In genomic region chr4:168857009-168857408, GRCh38 we compare ENCODE assay signal across 20 cellular contexts.
DNase-seq lines count a peak whose midpoint lies in the region; FAIRE-seq and TF ChIP-seq lines count a peak whose summit lies in the region.
"Had no signal": no experiment of that assay in that cellular context is flagged by ENCODE, and none has a peak within 500 bp of the region (broad histone marks: within the 10 kb centered on the region; RNA-seq: fewer than 3 reads in every experiment).

No MANE protein-coding gene starts in this region.

- peaks cover 10% of the 10 kb centered on the region for H3K36me3 Mint-ChIP-seq in T-helper 2 cell treated with Interferon-gamma antibody and Interleukin-4, amounts not matched to agents 5 μg/mL and 100 μg/mL, for 36 hours (ENCODE audit: low read depth)
- H3K36me3 Mint-ChIP-seq in activated T-helper 2 cell treated with anti-CD3 and anti-CD28 coated beads, Interferon-gamma antibody, Interleukin-2, Interleukin-4, amounts not matched to agents 10 μg/mL and 5 μg/mL and 100 μg/mL, durations not matched to agents 14 hours and 24 hours and 36 hours (ENCODE audit: low read depth): peaks cover 16% of the 10 kb centered on the region
- H3K36me3 Mint-ChIP-seq in H9 (ENCODE audit: insufficient read depth in 1 of 3, low read depth in 3 of 3): peaks cover 0 to 10% (median 0%) of the 10 kb centered on the region in 3 experiments; a peak in 5 of 7 replicates

- intact Hi-C loops in tibial artery (cut with DNase I; ENCODE audit: low total_unique reads): no loop called here
- intact Hi-C loops in activated T-helper 2 cell treated with anti-CD3 and anti-CD28 coated beads, Interferon-gamma antibody, Interleukin-2, Interleukin-4, amounts not matched to agents 10 μg/mL and 5 μg/mL and 100 μg/mL, durations not matched to agents 14 hours and 24 hours and 36 hours (cut with micrococcal nuclease): loop anchor here (10.0 kb wide), 1 partner anchor 148 kb away; no protein-coding TSS in a partner anchor

- H3K56ac ChIP-seq in H1 (replicated peaks; ENCODE audit: insufficient read length, low read depth, low read length): no peak overlapping the region
- no peak overlapping the region for H3K56ac ChIP-seq in H9 (ENCODE audit: insufficient read length, low read depth, low read length)

- no peaks in the 10 kb centered on the region; the same call in 1 of the 2 replicates for H3K79me1 ChIP-seq in H1 (ENCODE audit: low read depth, low read length)
- H3K79me1 ChIP-seq in H9 (ENCODE audit: insufficient read depth, low read depth, low read length, poor library complexity, severe bottlenecking): no peaks in the 10 kb centered on the region

- H3K27me3 ChIP-seq in H1 (replicated peaks in 1 of 4; ENCODE audit: control insufficient read depth in 3 of 4, extremely low read depth in 1 of 4, insufficient read depth in 3 of 4, low read length in 3 of 4) (no peaks in the 10 kb centered on the region), osteoblast (ENCODE audit: insufficient read depth, low read length) (no peaks in the 10 kb centered on the region), tibial artery (no peaks in the 10 kb centered on the region), H9 (ENCODE audit: insufficient read depth, low read length) (no peaks in the 10 kb centered on the region)
- H3K27me3 ChIP-seq: foreskin keratinocyte had no signal

- no peak overlapping the region for H3T11ph ChIP-seq in H9 (ENCODE audit: low read length)

- H3K9me3 ChIP-seq in H1 (ENCODE audit: insufficient read depth in 2 of 2, low read depth in 1 of 2, low read length in 1 of 2): no peaks in the 10 kb centered on the region
- H3K9me3 ChIP-seq in osteoblast (ENCODE audit: low read depth, low read length): no peaks in the 10 kb centered on the region
- H3K9me3 ChIP-seq in tibial artery: no peaks in the 10 kb centered on the region
- H3K9me3 ChIP-seq in H9 (ENCODE audit: control insufficient read depth, low read depth, low read length): no peaks in the 10 kb centered on the region

- H3K79me2 ChIP-seq in H1 (ENCODE audit: control insufficient read depth in 1 of 2, insufficient read depth in 2 of 2, low read length in 2 of 2) (no peaks in the 10 kb centered on the region), osteoblast (ENCODE audit: insufficient read depth, low read length) (peaks cover 94% of the 10 kb centered on the region), H9 (ENCODE audit: insufficient read depth, low read length) (0 out of 2 replicates have a peak, but pooled peaks cover 1% of the 10 kb centered on the region)

- H2AK5ac ChIP-seq in H1 (ENCODE audit: low read depth, low read length) (no peak overlapping the region), H9 (ENCODE audit: insufficient read length, low read length) (no peak overlapping the region)

- H3K4me3 Mint-ChIP-seq in T-helper 2 cell treated with Interferon-gamma antibody and Interleukin-4, amounts not matched to agents 5 μg/mL and 100 μg/mL, for 36 hours: peak overlapping the region; percentile 22
- no peak overlapping the region for H3K4me3 Mint-ChIP-seq in activated T-helper 2 cell treated with anti-CD3 and anti-CD28 coated beads, Interferon-gamma antibody, Interleukin-2, Interleukin-4, amounts not matched to agents 10 μg/mL and 5 μg/mL and 100 μg/mL, durations not matched to agents 14 hours and 24 hours and 36 hours (ENCODE audit: low read depth)
- H3K4me3 Mint-ChIP-seq in H9: no peak overlapping the region
- H3K4me3 Mint-ChIP-seq: activated CD4-positive, alpha-beta T cell treated with anti-CD3 and anti-CD28 coated beads, Interleukin-2, amount 10 ng/mL, durations not matched to agents 24 days and 14 days had no signal

- 88% methylated on average over 6 of the region's 6 CpGs; no CpG with 5 or more reads in 1 of the 2 experiments for WGBS in H1 (ENCODE audit: extremely low coverage in 1 of 2, insufficient coverage in 1 of 2, insufficient read length in 1 of 2, insufficient replicate concordance in 2 of 2, low coverage in 1 of 2, low lambda C conversion rate in 2 of 2, missing lambda C conversion rate in 1 of 2), 2 experiments
- WGBS in H9 (ENCODE audit: extremely low coverage, insufficient read length, low lambda C conversion rate): no CpG with 5 or more reads among the region's 6 CpGs

- H3K4me1 ChIP-seq in H1 (replicated peaks in 1 of 4; ENCODE audit: control insufficient read depth in 3 of 4, insufficient read depth in 4 of 4, low read length in 3 of 4) (no peaks in the 10 kb centered on the region), osteoblast (ENCODE audit: insufficient read depth, low read length) (peaks cover 54% of the 10 kb centered on the region), tibial artery (peaks cover 0 to 100% (median 72%) of the 10 kb centered on the region in 4 donors), H9 (ENCODE audit: insufficient read depth, low read length) (no peaks in the 10 kb centered on the region)

- H4K20me1 ChIP-seq in H1 (replicated peaks in 1 of 2; ENCODE audit: control insufficient read depth in 1 of 2, insufficient read depth in 2 of 2, low read length in 2 of 2) (no peaks in the 10 kb centered on the region), osteoblast (ENCODE audit: insufficient read depth, low read length) (peaks cover 30% of the 10 kb centered on the region), H9 (ENCODE audit: control insufficient read depth, insufficient read depth, insufficient read length) (no peaks in the 10 kb centered on the region)

- H3K14ac ChIP-seq in H1 (ENCODE audit: insufficient read length): no peak overlapping the region
- H3K14ac ChIP-seq in H9 (ENCODE audit: insufficient read depth, low read length): no peak overlapping the region

- H2BK15ac ChIP-seq in H1 (ENCODE audit: low read length) (no peak overlapping the region), H9 (ENCODE audit: low read depth, low read length) (no peak overlapping the region)

- TF ChIP-seq RAD21 in H1 (IDR thresholded peaks at IDR 0.05 in 1 of 2, conservative IDR thresholded peaks at IDR 0.05 in 1 of 2; ENCODE audit: low read depth in 2 of 2, low read length in 2 of 2): peak; percentile 38 to 42; a peak in 3 of 4 replicates

- CTCF ChIA-PET in H1 (lab: Charles Lee; ENCODE audit: partially characterized antibody): interaction anchor here (0.9 to 1.3 kb wide), 3 partner anchors 12 to 38 kb away, joined by 3 to 4 read pairs (median 3); no protein-coding TSS in a partner anchor

- H3K23ac ChIP-seq in H1 (ENCODE audit: insufficient read length) (no peak overlapping the region), H9 (ENCODE audit: insufficient read length, low read depth, low read length) (no peak overlapping the region)

- FAIRE-seq in H1 (lab: Jason Lieb, UNC): no peak
- FAIRE-seq: GM12891, small intestine had no signal

- H3K27ac Mint-ChIP-seq in T-helper 2 cell treated with Interferon-gamma antibody and Interleukin-4, amounts not matched to agents 5 μg/mL and 100 μg/mL, for 36 hours: no peak overlapping the region
- no peak overlapping the region for H3K27ac Mint-ChIP-seq in activated T-helper 2 cell treated with anti-CD3 and anti-CD28 coated beads, Interferon-gamma antibody, Interleukin-2, Interleukin-4, amounts not matched to agents 10 μg/mL and 5 μg/mL and 100 μg/mL, durations not matched to agents 14 hours and 24 hours and 36 hours
- H3K27ac Mint-ChIP-seq in H9: peak overlapping the region in 1 of 3 experiments; percentile 76; a peak in 1 of 7 replicates
- H3K27ac Mint-ChIP-seq: activated CD4-positive, alpha-beta T cell treated with anti-CD3 and anti-CD28 coated beads, Interleukin-2, amount 10 ng/mL, durations not matched to agents 24 days and 14 days had no signal

- no peak for TF ChIP-seq EP300 in H1 (IDR thresholded peaks at IDR 0.05; ENCODE audit: borderline replicate concordance in 1 of 2, low read depth in 2 of 2, low read length in 2 of 2)

- TF ChIP-seq CTCF in H1 (IDR thresholded peaks at IDR 0.05; ENCODE audit: control extremely low read depth in 1 of 3, insufficient read depth in 1 of 3, low read depth in 1 of 3, low read length in 3 of 3) (peak in 1 of 3 experiments; percentile 7; a peak in 1 of 4 replicates), osteoblast (IDR thresholded peaks at IDR 0.05; ENCODE audit: extremely low read depth, low read depth, low read length) (peak; percentile 9), tibial artery (IDR thresholded peaks at IDR 0.05) (no peak), H9 (conservative IDR thresholded peaks at IDR 0.05) (no peak)

- no peak overlapping the region for H3K27ac ChIP-seq in H1 (ENCODE audit: low read depth, low read length)
- peak overlapping the region; percentile 98 for H3K27ac ChIP-seq in osteoblast (ENCODE audit: low read depth, low read length)
- peak overlapping the region; percentile 88 to 98 for H3K27ac ChIP-seq in tibial artery
- H3K27ac ChIP-seq in H9 (ENCODE audit: insufficient read length, low read depth, low read length): no peak overlapping the region
- H3K27ac ChIP-seq: C4-2B had no signal

- H2BK20ac ChIP-seq in H1 (ENCODE audit: low read length) (no peak overlapping the region), H9 (ENCODE audit: low read depth, low read length, poor library complexity, severe bottlenecking) (no peak overlapping the region)

- no peaks in the 10 kb centered on the region for H3K23me2 ChIP-seq in H1 (ENCODE audit: low read depth, low read length)
- no peaks in the 10 kb centered on the region for H3K23me2 ChIP-seq in H9 (ENCODE audit: insufficient read length, low read depth, low read length, poor library complexity, severe bottlenecking)

- no peak overlapping the region for H3K4ac ChIP-seq in H1 (replicated peaks; ENCODE audit: insufficient read length, low read depth, low read length)
- no peak overlapping the region for H3K4ac ChIP-seq in H9 (ENCODE audit: low read depth, low read length)

- H3K4me2 ChIP-seq in H1 (ENCODE audit: insufficient read depth in 1 of 2, low read depth in 2 of 2, low read length in 2 of 2) (no peak overlapping the region), osteoblast (ENCODE audit: insufficient read depth, low read length) (peak overlapping the region; percentile 21), H9 (ENCODE audit: insufficient read depth, insufficient read length, low read length) (no peak overlapping the region)

- POLR2A ChIA-PET in H1 (lab: Charles Lee; ENCODE audit: partially characterized antibody): no interaction called here

- TF ChIP-seq POLR2A in H1 (IDR thresholded peaks at IDR 0.05; ENCODE audit: control extremely low read depth in 1 of 2, low read depth in 2 of 2, low read length in 2 of 2): no peak

- H4K5ac ChIP-seq in H1 (ENCODE audit: insufficient read length, low read depth, low read length) (no peak overlapping the region), H9 (ENCODE audit: insufficient read length, low read depth, low read length) (no peak overlapping the region)

- H3K4me3 ChIP-seq in H1 (ENCODE audit: extremely low read depth in 1 of 4, insufficient read depth in 2 of 4, low read depth in 3 of 4, low read length in 4 of 4) (no peak overlapping the region), osteoblast (ENCODE audit: insufficient read depth, low read length) (no peak overlapping the region), tibial artery (no peak overlapping the region)

- no peaks in the 10 kb centered on the region for H3K9me3 Mint-ChIP-seq in T-helper 2 cell treated with Interferon-gamma antibody and Interleukin-4, amounts not matched to agents 5 μg/mL and 100 μg/mL, for 36 hours
- H3K9me3 Mint-ChIP-seq in activated T-helper 2 cell treated with anti-CD3 and anti-CD28 coated beads, Interferon-gamma antibody, Interleukin-2, Interleukin-4, amounts not matched to agents 10 μg/mL and 5 μg/mL and 100 μg/mL, durations not matched to agents 14 hours and 24 hours and 36 hours: peaks cover 8% of the 10 kb centered on the region
- H3K9me3 Mint-ChIP-seq in H9: no peaks in the 10 kb centered on the region; a peak in 1 of 5 replicates

- H4K8ac ChIP-seq in H1 (ENCODE audit: extremely low read depth, insufficient read depth, low read length) (no peak overlapping the region), H9 (replicated peaks; ENCODE audit: insufficient read length, low read depth, low read length) (no peak overlapping the region)

- H4K91ac ChIP-seq in H1 (replicated peaks; ENCODE audit: insufficient read length, low read length): no peak overlapping the region
- H4K91ac ChIP-seq in H9 (ENCODE audit: insufficient read length, low read depth, low read length): no peak overlapping the region

- H2BK5ac ChIP-seq in H1 (ENCODE audit: low read depth, low read length): no peak overlapping the region
- no peak overlapping the region for H2BK5ac ChIP-seq in H9 (ENCODE audit: insufficient read length, low read length)

- H2AFZ ChIP-seq in H1 (ENCODE audit: low read length) (no peak overlapping the region), osteoblast (ENCODE audit: low read length) (no peak overlapping the region), H9 (ENCODE audit: low read length) (no peak overlapping the region)

- peaks cover 53% of the 10 kb centered on the region for H3K4me1 Mint-ChIP-seq in T-helper 2 cell treated with Interferon-gamma antibody and Interleukin-4, amounts not matched to agents 5 μg/mL and 100 μg/mL, for 36 hours (ENCODE audit: low read depth)
- H3K4me1 Mint-ChIP-seq in activated T-helper 2 cell treated with anti-CD3 and anti-CD28 coated beads, Interferon-gamma antibody, Interleukin-2, Interleukin-4, amounts not matched to agents 10 μg/mL and 5 μg/mL and 100 μg/mL, durations not matched to agents 14 hours and 24 hours and 36 hours (ENCODE audit: low read depth): peaks cover 53% of the 10 kb centered on the region
- peaks cover 8 to 18% of the 10 kb centered on the region in 2 experiments; a peak in 3 of 4 replicates for H3K4me1 Mint-ChIP-seq in H9

- DNase-seq in T-helper 2 cell treated with Interferon-gamma antibody and Interleukin-4, amounts not matched to agents 5 μg/mL and 100 μg/mL, for 36 hours (ENCODE audit: low spot score): no peak
- no peak for DNase-seq in T-helper 2 cell
- DNase-seq in H1 (ENCODE audit: low read depth in 1 of 2, low spot score in 2 of 2): no peak
- no peak for DNase-seq in osteoblast (ENCODE audit: insufficient read length, low spot score, missing footprints)
- no peak for DNase-seq in tibial artery
- no peak for DNase-seq in NCI-H82 (lab: John Stamatoyannopoulos, UW)
- DNase-seq in activated T-helper 2 cell treated with anti-CD3 and anti-CD28 coated beads, Interferon-gamma antibody, Interleukin-2, Interleukin-4, amounts not matched to agents 10 μg/mL and 5 μg/mL and 100 μg/mL, durations not matched to agents 14 hours and 24 hours and 36 hours (ENCODE audit: low spot score): no peak
- DNase-seq in H9: no peak
- DNase-seq: activated CD4-positive, alpha-beta T cell treated with anti-CD3 and anti-CD28 coated beads, Interleukin-2, amount 10 ng/mL, durations not matched to agents 24 days and 14 days; activated effector memory CD4-positive, alpha-beta T cell treated with Interleukin-2 at 50 U/mL for 16 hours; cerebellar nuclear complex; DMS153; left cardiac atrium; NCI-H1436; RPMI8226; small intestine; stimulated activated CD4-positive, alpha-beta T cell treated with anti-CD3 and anti-CD28 coated beads, Interleukin-4, amount 100 ng/mL, for 4 hours had no signal

- no peak overlapping the region for H2BK120ac ChIP-seq in H1 (replicated peaks; ENCODE audit: low read depth, low read length)
- H2BK120ac ChIP-seq in H9 (ENCODE audit: low read depth, low read length, poor library complexity, severe bottlenecking): no peak overlapping the region

- H3K9ac ChIP-seq in H1 (replicated peaks in 1 of 4; ENCODE audit: extremely low read depth in 1 of 4, low read depth in 3 of 4, low read length in 3 of 4): no peak overlapping the region
- H3K9ac ChIP-seq in H9 (ENCODE audit: extremely low read depth, insufficient read length, low read length): no peak overlapping the region

- no peak overlapping the region for H3K18ac ChIP-seq in H1 (ENCODE audit: extremely low read depth, low read length)
- no peak overlapping the region for H3K18ac ChIP-seq in H9 (ENCODE audit: insufficient read length, low read depth, low read length)

- H2BK12ac ChIP-seq in H1 (ENCODE audit: low read depth, low read length) (no peak overlapping the region), H9 (ENCODE audit: insufficient read length, low read depth, low read length) (no peak overlapping the region)

- H3K27me3 Mint-ChIP-seq in T-helper 2 cell treated with Interferon-gamma antibody and Interleukin-4, amounts not matched to agents 5 μg/mL and 100 μg/mL, for 36 hours (ENCODE audit: low read depth): no peaks in the 10 kb centered on the region
- H3K27me3 Mint-ChIP-seq in activated T-helper 2 cell treated with anti-CD3 and anti-CD28 coated beads, Interferon-gamma antibody, Interleukin-2, Interleukin-4, amounts not matched to agents 10 μg/mL and 5 μg/mL and 100 μg/mL, durations not matched to agents 14 hours and 24 hours and 36 hours (ENCODE audit: low read depth): no peaks in the 10 kb centered on the region
- H3K27me3 Mint-ChIP-seq in H9 (ENCODE audit: low read depth): no peaks in the 10 kb centered on the region
- H3K27me3 Mint-ChIP-seq: activated CD4-positive, alpha-beta T cell treated with anti-CD3 and anti-CD28 coated beads, Interleukin-2, amount 10 ng/mL, durations not matched to agents 24 days and 14 days had no signal

- H3K36me3 ChIP-seq in H1 (ENCODE audit: control insufficient read depth in 2 of 4, insufficient read depth in 4 of 4, low read length in 3 of 4) (no peaks in the 10 kb centered on the region), osteoblast (ENCODE audit: insufficient read depth, low read length) (peaks cover 56% of the 10 kb centered on the region), tibial artery (peaks cover 0 to 17% (median 5%) of the 10 kb centered on the region in 3 donors)

Comparison
In these comparisons a context has a peak if more than half of its experiments do, and no peak if none do; other contexts are left out.
1. H3K27ac ChIP-seq: peak in osteoblast (single experiment) and tibial artery (2 of 2); none in H1 (single experiment) and H9 (single experiment).